ENCODE assay signal across 13 cellular contexts in genomic region chr17:250487-251300, GRCh38.
"Had no signal": no experiment of that assay in that cellular context is flagged by ENCODE, and none has a peak within 500 bp of the region (broad histone marks: within the 10 kb centered on the region; RNA-seq: fewer than 3 reads in every experiment).

No MANE protein-coding gene starts in this region.

- DNase-seq: activated CD4-positive, alpha-beta T cell treated with anti-CD3 and anti-CD28 coated beads, Interleukin-2, amount 10 ng/mL, durations not matched to agents 24 days and 14 days; activated naive CD4-positive, alpha-beta T cell; activated T-cell treated with anti-CD3 and anti-CD28 coated beads, Interleukin-2, amount 50 U/mL, for 24 hours; esophagus squamous epithelium; foreskin fibroblast; stimulated activated CD4-positive, alpha-beta T cell treated with anti-CD3 and anti-CD28 coated beads, Interleukin-15, amount 100 ng/mL, for 24 hours; stimulated activated CD4-positive, alpha-beta T cell treated with anti-CD3 and anti-CD28 coated beads, Interleukin-4, amount 100 ng/mL, for 24 hours; T1000 had no signal

- H3K4me1 ChIP-seq: esophagus squamous epithelium, psoas muscle had no signal

- H3K4me3 Mint-ChIP-seq: activated CD4-positive, alpha-beta T cell treated with anti-CD3 and anti-CD28 coated beads, Interleukin-2, amount 10 ng/mL, durations not matched to agents 24 days and 14 days; activated T-cell treated with anti-CD3 and anti-CD28 coated beads, Interleukin-2, amount 50 U/mL, for 24 hours; stimulated activated naive CD8-positive, alpha-beta T cell treated with anti-CD3 and anti-CD28 coated beads, Interleukin-15, amount 100 ng/mL, for 72 hours had no signal

- H3K4me1 Mint-ChIP-seq: activated CD4-positive, alpha-beta T cell treated with anti-CD3 and anti-CD28 coated beads, Interleukin-2, amount 10 ng/mL, durations not matched to agents 24 days and 14 days; stimulated activated naive CD8-positive, alpha-beta T cell treated with anti-CD3 and anti-CD28 coated beads, Interleukin-15, amount 100 ng/mL, for 72 hours had no signal

- ATAC-seq: psoas muscle; stimulated activated naive CD8-positive, alpha-beta T cell treated with anti-CD3 and anti-CD28 coated beads, Interleukin-15, amount 100 ng/mL, for 72 hours had no signal

- H3K4me3 ChIP-seq: esophagus squamous epithelium, psoas muscle, thoracic aorta had no signal

- H3K27ac Mint-ChIP-seq: activated CD4-positive, alpha-beta T cell treated with anti-CD3 and anti-CD28 coated beads, Interleukin-2, amount 10 ng/mL, durations not matched to agents 24 days and 14 days; activated T-cell treated with anti-CD3 and anti-CD28 coated beads, Interleukin-2, amount 50 U/mL, for 24 hours; stimulated activated naive CD8-positive, alpha-beta T cell treated with anti-CD3 and anti-CD28 coated beads, Interleukin-15, amount 100 ng/mL, for 72 hours had no signal

- H3K36me3 ChIP-seq: thoracic aorta had no signal

- H3K27me3 ChIP-seq: esophagus squamous epithelium had no signal

- H3K9me3 ChIP-seq: esophagus squamous epithelium, neutrophil, psoas muscle, thoracic aorta had no signal

- H3K9me3 Mint-ChIP-seq: activated CD4-positive, alpha-beta T cell treated with anti-CD3 and anti-CD28 coated beads, Interleukin-2, amount 10 ng/mL, durations not matched to agents 24 days and 14 days; activated T-cell treated with anti-CD3 and anti-CD28 coated beads, Interleukin-2, amount 50 U/mL, for 24 hours; stimulated activated naive CD8-positive, alpha-beta T cell treated with anti-CD3 and anti-CD28 coated beads, Interleukin-15, amount 100 ng/mL, for 72 hours had no signal

- H3K27me3 Mint-ChIP-seq: activated CD4-positive, alpha-beta T cell treated with anti-CD3 and anti-CD28 coated beads, Interleukin-2, amount 10 ng/mL, durations not matched to agents 24 days and 14 days; activated T-cell treated with anti-CD3 and anti-CD28 coated beads, Interleukin-2, amount 50 U/mL, for 24 hours; stimulated activated naive CD8-positive, alpha-beta T cell treated with anti-CD3 and anti-CD28 coated beads, Interleukin-15, amount 100 ng/mL, for 72 hours had no signal

- H3K27ac ChIP-seq: esophagus squamous epithelium, neutrophil, psoas muscle, thoracic aorta, VCaP had no signal
